8 cellular contexts compared by ENCODE assay signal in the genomic region with DNA sequence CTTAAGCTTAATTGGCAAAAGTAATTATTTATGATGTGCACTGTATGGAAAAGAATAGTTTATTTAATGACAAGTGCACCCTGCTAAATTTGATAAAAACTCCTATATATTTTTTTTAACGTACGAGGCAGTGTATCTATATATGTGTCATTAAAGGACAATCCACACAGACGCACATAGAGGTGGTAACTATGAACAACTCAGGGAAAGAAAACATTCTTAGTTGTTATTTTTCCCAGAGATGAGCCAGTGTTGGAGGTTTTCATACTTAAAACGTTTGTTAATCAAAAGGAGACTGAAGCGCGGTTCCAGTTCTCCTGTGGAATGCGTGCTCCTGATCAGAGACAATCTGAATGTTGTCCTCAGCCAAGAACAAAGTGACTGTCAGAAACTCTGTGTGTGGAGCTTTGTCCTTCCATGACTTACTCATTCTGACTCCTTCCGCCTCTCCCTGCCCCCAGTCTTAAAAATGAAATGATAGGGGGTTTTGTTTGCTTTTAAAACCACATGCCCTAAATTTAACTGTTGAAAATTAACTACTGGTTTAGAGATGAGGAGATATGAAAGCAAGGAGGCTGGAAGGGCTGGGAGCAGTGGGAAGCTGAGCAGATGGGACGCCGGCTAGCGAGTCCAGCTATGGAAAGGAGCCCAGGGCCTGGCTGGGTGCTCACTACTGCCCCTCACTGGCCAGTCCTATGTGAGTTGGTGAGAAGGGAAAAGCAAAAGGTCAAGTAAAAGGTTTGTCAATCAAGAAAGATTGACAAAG.
A peak's percentile ranks its signal among the peaks of the same experiment; 100 is the strongest.
DNase-seq lines count a peak whose midpoint lies in the region; ATAC-seq, FAIRE-seq and TF ChIP-seq lines count a peak whose summit lies in the region.

No MANE protein-coding gene starts in this region.

- no peak overlapping the region for H4K8ac ChIP-seq in mesendoderm (ENCODE audit: low read depth, low read length)

- peak in 8 of 10 donors; percentile 44 to 72 (median 60) for DNase-seq in dorsolateral prefrontal cortex
- peak; percentile 74 for DNase-seq in mesendoderm
- DNase-seq in GM19239 (ENCODE audit: insufficient read length, low spot score) = no peak
- no peak for DNase-seq in activated T-cell treated with anti-CD3 and anti-CD28 coated beads, Interleukin-2, amount 50 U/mL, for 72 hours
- DNase-seq in SW 1271 (lab: John Stamatoyannopoulos, UW) = no peak

- H3K4ac ChIP-seq in mesendoderm (ENCODE audit: low read depth, low read length) = no peak overlapping the region

- H3K18ac ChIP-seq in mesendoderm (ENCODE audit: low read length) = no peak overlapping the region

- TF ChIP-seq CTCF in C4-2B (conservative IDR thresholded peaks at IDR 0.05) (peak; percentile 80), Loucy (conservative IDR thresholded peaks at IDR 0.05; ENCODE audit: low read length) (peak; percentile 77), dorsolateral prefrontal cortex (IDR thresholded peaks at IDR 0.05 in 54 of 56, conservative IDR thresholded peaks at IDR 0.05 in 2 of 56; ENCODE audit: low read depth in 1 of 56, partially characterized antibody in 56 of 56) (peak; percentile 38 to 85 (median 68))

- H2BK5ac ChIP-seq in mesendoderm (ENCODE audit: low read length) = no peak overlapping the region

- no peaks in the 10 kb centered on the region for H4K20me1 ChIP-seq in Loucy (ENCODE audit: insufficient read depth, low read length, poor library complexity, severe bottlenecking)

- H4K5ac ChIP-seq in mesendoderm (ENCODE audit: low read length) = no peak overlapping the region

- intact Hi-C loops in dorsolateral prefrontal cortex (cut with DNase I) = no loop called here

- H3K9me2 ChIP-seq in Loucy (replicated peaks; ENCODE audit: low read depth, low read length) = no peaks in the 10 kb centered on the region

- WGBS in mesendoderm (ENCODE audit: extremely low coverage, insufficient coverage, low lambda C conversion rate) = no CpG with 5 or more reads among the region's 11 CpGs

- no peak overlapping the region for H2AK5ac ChIP-seq in mesendoderm (ENCODE audit: low read length)

- no peak overlapping the region for H3K23ac ChIP-seq in mesendoderm (ENCODE audit: low read length)

- no peaks in the 10 kb centered on the region for H3K36me3 Mint-ChIP-seq in activated T-cell treated with anti-CD3 and anti-CD28 coated beads, Interleukin-2, amount 50 U/mL, for 72 hours (ENCODE audit: insufficient read depth in 2 of 2)

- FAIRE-seq in GM19239 (lab: Jason Lieb, UNC) = no peak

- no peaks in the 10 kb centered on the region for H3K79me1 ChIP-seq in mesendoderm (ENCODE audit: low read length)

- H3K79me2 ChIP-seq in Loucy (ENCODE audit: insufficient read depth, low read length) = no peaks in the 10 kb centered on the region
- no peaks in the 10 kb centered on the region for H3K79me2 ChIP-seq in mesendoderm (ENCODE audit: control insufficient read depth, insufficient read depth, low read length)

- no peak overlapping the region for H2AFZ ChIP-seq in Loucy (ENCODE audit: low read length)

- H3K4me2 ChIP-seq in Loucy (ENCODE audit: low read depth, low read length, poor library complexity, severe bottlenecking) (no peak overlapping the region), mesendoderm (ENCODE audit: low read length) (no peak overlapping the region)

- H3K4me1 ChIP-seq in Loucy (ENCODE audit: insufficient read depth, low read length, poor library complexity, severe bottlenecking) = peaks cover 7% of the 10 kb centered on the region
- no peaks in the 10 kb centered on the region for H3K4me1 ChIP-seq in mesendoderm (ENCODE audit: control insufficient read depth, low read depth, low read length)

- no peaks in the 10 kb centered on the region for H3K27me3 Mint-ChIP-seq in activated T-cell treated with anti-CD3 and anti-CD28 coated beads, Interleukin-2, amount 50 U/mL, for 72 hours (ENCODE audit: low read depth)

- H3K27me3 ChIP-seq in Loucy (ENCODE audit: insufficient read depth, low read length, poor library complexity, severe bottlenecking) (no peaks in the 10 kb centered on the region), dorsolateral prefrontal cortex (peaks cover 0 to 4% (median 0%) of the 10 kb centered on the region in 45 donors), mesendoderm (ENCODE audit: insufficient read depth, low read length, poor library complexity) (no peaks in the 10 kb centered on the region)

- H3K9me3 Mint-ChIP-seq in activated T-cell treated with anti-CD3 and anti-CD28 coated beads, Interleukin-2, amount 50 U/mL, for 72 hours = no peaks in the 10 kb centered on the region

- no peak overlapping the region for H3K27ac ChIP-seq in C4-2B
- H3K27ac ChIP-seq in dorsolateral prefrontal cortex = peak overlapping the region in 49 of 59 donors; percentile 3 to 85 (median 64)
- no peak overlapping the region for H3K27ac ChIP-seq in mesendoderm (ENCODE audit: low read depth, low read length)

- H3F3A ChIP-seq in Loucy (ENCODE audit: low read depth) = no peaks in the 10 kb centered on the region

- no peak overlapping the region for H3K27ac Mint-ChIP-seq in activated T-cell treated with anti-CD3 and anti-CD28 coated beads, Interleukin-2, amount 50 U/mL, for 72 hours

- ATAC-seq in activated T-cell treated with anti-CD3 and anti-CD28 coated beads, Interleukin-2, amount 50 U/mL, for 72 hours (replicated peaks in 1 of 2) = no peak
- no peak for ATAC-seq in GM18907 (IDR thresholded peaks at IDR 0.05; ENCODE audit: unreplicated experiment)

- no peak overlapping the region for H3K4me3 Mint-ChIP-seq in activated T-cell treated with anti-CD3 and anti-CD28 coated beads, Interleukin-2, amount 50 U/mL, for 72 hours

- H3K9ac ChIP-seq in Loucy (ENCODE audit: low read depth, low read length, poor library complexity, severe bottlenecking) = no peak overlapping the region
- no peak overlapping the region for H3K9ac ChIP-seq in mesendoderm (ENCODE audit: low read length)

- H3K36me3 ChIP-seq in Loucy (ENCODE audit: insufficient read depth, low read length) = no peaks in the 10 kb centered on the region
- no peaks in the 10 kb centered on the region for H3K36me3 ChIP-seq in mesendoderm (ENCODE audit: control insufficient read depth, insufficient read depth, low read length)

- no peaks in the 10 kb centered on the region for H3K9me3 ChIP-seq in Loucy (ENCODE audit: insufficient read depth, low read depth, low read length)

- H2BK15ac ChIP-seq in mesendoderm (replicated peaks; ENCODE audit: low read depth) = no peak overlapping the region

- H2BK120ac ChIP-seq in mesendoderm (ENCODE audit: low read depth, low read length) = no peak overlapping the region

- H3K4me3 ChIP-seq in Loucy (ENCODE audit: low read length, poor library complexity, severe bottlenecking) (no peak overlapping the region), dorsolateral prefrontal cortex (peak overlapping the region in 44 of 59 donors; percentile 2 to 64 (median 28)), mesendoderm (ENCODE audit: low read length) (no peak overlapping the region)

- H3K4me1 Mint-ChIP-seq in activated T-cell treated with anti-CD3 and anti-CD28 coated beads, Interleukin-2, amount 50 U/mL, for 72 hours (ENCODE audit: low read depth) = peaks cover 5% of the 10 kb centered on the region

- no peak overlapping the region for H3K56ac ChIP-seq in mesendoderm (ENCODE audit: low read length)

Comparison
In these comparisons a context has a peak if more than half of its experiments do, and no peak if none do; other contexts are left out.
1. H3K27ac ChIP-seq: peak in dorsolateral prefrontal cortex (49 of 59); none in C4-2B (single experiment) and mesendoderm (single experiment).
2. H3K4me3 ChIP-seq: peak in dorsolateral prefrontal cortex (44 of 59); none in Loucy (single experiment) and mesendoderm (single experiment).
3. DNase-seq: peak in dorsolateral prefrontal cortex (8 of 10) and mesendoderm (single experiment); none in GM19239 (single experiment), activated T-cell treated with anti-CD3 and anti-CD28 coated beads, Interleukin-2, amount 50 U/mL, for 72 hours (0 of 2) and SW 1271 (0 of 2).
4. Peak in every context shown above with its lines, with median percentiles within 50 percentile points of each other: CTCF ChIP-seq.